Comparison of ENCODE assay signal across 20 cellular contexts in genomic region chr2:10064932-10065682, GRCh38.
"Had no signal": no experiment of that assay in that cellular context is flagged by ENCODE, and none has a peak within 500 bp of the region (broad histone marks: within the 10 kb centered on the region; RNA-seq: fewer than 3 reads in every experiment).

No MANE protein-coding gene starts in this region.

- H3K4me1 Mint-ChIP-seq: activated naive CD4-positive, alpha-beta T cell treated with anti-CD3 and anti-CD28 coated beads, Interleukin-2, amount 50 U/mL, for 24 hours had no signal

- H3K36me3 Mint-ChIP-seq: activated naive CD4-positive, alpha-beta T cell treated with anti-CD3 and anti-CD28 coated beads, Interleukin-2, amount 50 U/mL, for 24 hours had no signal

- DNase-seq: activated CD4-positive, alpha-beta T cell treated with anti-CD3 and anti-CD28 coated beads, Interleukin-2, amount 50 U/mL, for 4 hours; activated CD4-positive, CD25-positive, alpha-beta regulatory T cell treated with anti-CD3 and anti-CD28 coated beads, Interleukin-2, amount 50 U/mL, for 72 hours; activated gamma-delta T cell; effector CD4-positive, alpha-beta T cell; esophagus squamous epithelium; lower lobe of right lung; stimulated activated CD4-positive, alpha-beta T cell treated with anti-CD3 and anti-CD28 coated beads, Interleukin-2, amount 100 ng/mL, for 24 hours; stimulated activated naive CD8-positive, alpha-beta T cell treated with anti-CD3 and anti-CD28 coated beads, Interleukin-15, Interleukin-2, amounts not matched to agents 100 U/mL and 50 U/mL, for 24 hours; substantia nigra; T-helper 1 cell; T-helper 9 cell had no signal

- H3K9me3 Mint-ChIP-seq: activated naive CD4-positive, alpha-beta T cell treated with anti-CD3 and anti-CD28 coated beads, Interleukin-2, amount 50 U/mL, for 24 hours; natural killer cell treated with Interleukin-12 subunit alpha and Interleukin-12 subunit beta and Interleukin-15 and Interleukin-18, amount 100 ng/mL, for 72 hours had no signal

- H3K4me3 ChIP-seq: breast epithelium, esophagus squamous epithelium, lower lobe of right lung, prostate gland, right atrium auricular region, tibial artery had no signal

- FAIRE-seq: astrocyte, urothelium cell line had no signal

- H3K27me3 Mint-ChIP-seq: activated naive CD4-positive, alpha-beta T cell treated with anti-CD3 and anti-CD28 coated beads, Interleukin-2, amount 50 U/mL, for 24 hours; natural killer cell treated with Interleukin-12 subunit alpha and Interleukin-12 subunit beta and Interleukin-15 and Interleukin-18, amount 100 ng/mL, for 72 hours had no signal

- ATAC-seq: left colon; natural killer cell treated with Interleukin-12 subunit alpha and Interleukin-12 subunit beta and Interleukin-15 and Interleukin-18, amount 100 ng/mL, for 72 hours; stimulated activated naive CD8-positive, alpha-beta T cell treated with anti-CD3 and anti-CD28 coated beads, Interleukin-15, Interleukin-2, amounts not matched to agents 100 U/mL and 50 U/mL, for 24 hours had no signal

- H3K27ac ChIP-seq: breast epithelium, esophagus squamous epithelium, lower lobe of right lung, prostate gland, right atrium auricular region, tibial artery had no signal

- H3K4me1 ChIP-seq: breast epithelium, esophagus squamous epithelium, lower lobe of right lung, prostate gland, tibial artery had no signal

- H3K27ac Mint-ChIP-seq: activated naive CD4-positive, alpha-beta T cell treated with anti-CD3 and anti-CD28 coated beads, Interleukin-2, amount 50 U/mL, for 24 hours; natural killer cell treated with Interleukin-12 subunit alpha and Interleukin-12 subunit beta and Interleukin-15 and Interleukin-18, amount 100 ng/mL, for 72 hours had no signal

- H3K36me3 ChIP-seq: breast epithelium, esophagus squamous epithelium, lower lobe of right lung, prostate gland, right atrium auricular region had no signal

- H3K9me3 ChIP-seq: breast epithelium, esophagus squamous epithelium, lower lobe of right lung, prostate gland, right atrium auricular region, tibial artery had no signal

- H3K4me3 Mint-ChIP-seq: activated naive CD4-positive, alpha-beta T cell treated with anti-CD3 and anti-CD28 coated beads, Interleukin-2, amount 50 U/mL, for 24 hours; natural killer cell treated with Interleukin-12 subunit alpha and Interleukin-12 subunit beta and Interleukin-15 and Interleukin-18, amount 100 ng/mL, for 72 hours had no signal
